In genomic region chr1:147491098-147491497, GRCh38 we compare ENCODE assay signal across 22 cellular contexts. TPM values are rescaled to one million over a fixed set of nuclear protein-coding genes. Genes with fewer than 3 reads are reported as not detected.
DNase-seq lines count a peak whose midpoint lies in the region; ATAC-seq and TF ChIP-seq lines count a peak whose summit lies in the region.
"Had no signal": no experiment of that assay in that cellular context is flagged by ENCODE, and none has a peak within 500 bp of the region (broad histone marks: within the 10 kb centered on the region; RNA-seq: fewer than 3 reads in every experiment).

No MANE protein-coding gene starts in this region.

- TF ChIP-seq EP300 in esophagus muscularis mucosa (IDR thresholded peaks at IDR 0.05): no peak

- H3K9me3 ChIP-seq in esophagus muscularis mucosa: no peaks in the 10 kb centered on the region
- no peaks in the 10 kb centered on the region for H3K9me3 ChIP-seq in neural progenitor cell (ENCODE audit: low read depth)
- H3K9me3 ChIP-seq: A549; BE2C; BLaER1 treated with 17β-estradiol and CSF1 and Interleukin-3, amounts not matched to agents 10 nM and 100 nM had no signal

- intact Hi-C loops in esophagus muscularis mucosa (cut with DNase I): no loop called here

- no peak overlapping the region for H3K4me2 ChIP-seq in neural progenitor cell
- H3K4me2 ChIP-seq: A549; BLaER1 treated with 17β-estradiol and CSF1 and Interleukin-3, amounts not matched to agents 10 nM and 100 nM had no signal

- 29% methylated on average over 2 of the region's 2 CpGs for WGBS in esophagus muscularis mucosa

- peak; percentile 57 for ATAC-seq in WTC11
- ATAC-seq: A549, HCT116 had no signal

- H3K36me3 ChIP-seq in H7 (replicated peaks; ENCODE audit: control insufficient read depth, insufficient read depth, low read length) (no peaks in the 10 kb centered on the region), esophagus muscularis mucosa (no peaks in the 10 kb centered on the region), neural progenitor cell (no peaks in the 10 kb centered on the region)
- H3K36me3 ChIP-seq: BE2C; BLaER1 treated with 17β-estradiol and CSF1 and Interleukin-3, amounts not matched to agents 10 nM and 100 nM had no signal

- TF ChIP-seq CTCF in WTC11 (IDR thresholded peaks at IDR 0.05) (no peak), esophagus muscularis mucosa (IDR thresholded peaks at IDR 0.05) (no peak), neural progenitor cell (IDR thresholded peaks at IDR 0.05) (peak; percentile 28), GM13977 (IDR thresholded peaks at IDR 0.05; ENCODE audit: extremely low read depth, insufficient read depth, missing control alignments) (no peak)

- TF ChIP-seq POLR2A in esophagus muscularis mucosa (IDR thresholded peaks at IDR 0.05; ENCODE audit: low read depth): no peak

- CTCF ChIA-PET in WTC11 (lab: Charles Lee): interaction anchor here (1.2 to 3.1 kb wide), 5 partner anchors 55 to 217 kb away, joined by 3 to 15 read pairs (median 6); no protein-coding TSS in a partner anchor

- H3K79me2 ChIP-seq in neural progenitor cell (ENCODE audit: low read depth): no peaks in the 10 kb centered on the region

- H3F3A ChIP-seq in neural progenitor cell (ENCODE audit: low read depth): no peaks in the 10 kb centered on the region

- POLR2A ChIA-PET in WTC11 (lab: Charles Lee): no interaction called here

- no peaks in the 10 kb centered on the region for H4K20me1 ChIP-seq in neural progenitor cell (ENCODE audit: low read depth)
- H4K20me1 ChIP-seq: BLaER1 treated with 17β-estradiol and CSF1 and Interleukin-3, amounts not matched to agents 10 nM and 100 nM had no signal

- H3K4me3 ChIP-seq in H7 (ENCODE audit: insufficient read depth, low read depth, low read length) (no peak overlapping the region), esophagus muscularis mucosa (no peak overlapping the region), neural progenitor cell (no peak overlapping the region)
- H3K4me3 ChIP-seq: A549; BLaER1 treated with 17β-estradiol and CSF1 and Interleukin-3, amounts not matched to agents 10 nM and 100 nM; GM23248 had no signal

- H3K36me3 Mint-ChIP-seq in WTC11 (no peaks in the 10 kb centered on the region), neural progenitor cell (no peaks in the 10 kb centered on the region)
- H3K36me3 Mint-ChIP-seq: CD14-positive monocyte; CD8-positive, alpha-beta memory T cell had no signal

- H3K4me1 Mint-ChIP-seq in WTC11 (peaks cover 2% of the 10 kb centered on the region; the same call in 1 of the 2 replicates), neural progenitor cell (peaks cover 13% of the 10 kb centered on the region)

- H3K9ac ChIP-seq in neural progenitor cell: no peak overlapping the region
- H3K9ac ChIP-seq: BLaER1 treated with 17β-estradiol and CSF1 and Interleukin-3, amounts not matched to agents 10 nM and 100 nM; GM23248 had no signal

- H3K27me3 Mint-ChIP-seq in WTC11 (ENCODE audit: low read depth) (peaks cover 2% of the 10 kb centered on the region; the same call in 1 of the 2 replicates), neural progenitor cell (ENCODE audit: insufficient read depth, low read depth) (no peaks in the 10 kb centered on the region)

- DNase-seq in H7: peak; percentile 22
- DNase-seq in WTC11 (ENCODE audit: low spot score): no peak
- DNase-seq in esophagus muscularis mucosa (ENCODE audit: extremely low spot score): peak; percentile 10
- peak; percentile 26 for DNase-seq in neural progenitor cell (ENCODE audit: low spot score)
- DNase-seq in medulla oblongata (ENCODE audit: extremely low spot score): no peak
- no peak for DNase-seq in caudate nucleus (lab: John Stamatoyannopoulos, UW)
- no peak for DNase-seq in GM13977 (ENCODE audit: low spot score)
- DNase-seq: 8988T; ACHN; AML-193; BE2C; CD4-positive, alpha-beta T cell; CD8-positive, alpha-beta memory T cell; DMS 273 treated with DMSO at 0.1 percent for 48 hours; DMS79; EL; GDM1; GM23248 had no signal

- H3K27me3 ChIP-seq in H7 (ENCODE audit: control insufficient read depth, insufficient read depth, low read length) (no peaks in the 10 kb centered on the region), esophagus muscularis mucosa (no peaks in the 10 kb centered on the region), neural progenitor cell (no peaks in the 10 kb centered on the region)
- H3K27me3 ChIP-seq: BLaER1 treated with 17β-estradiol and CSF1 and Interleukin-3, amounts not matched to agents 10 nM and 100 nM had no signal

- in situ Hi-C loops in GM13977 (cut with MboI; ENCODE audit: low pct_unique_long_range_greater_than_20kb, low sequenced_read_pairs, unreplicated experiment): loop anchor here (10.0 kb wide), 1 partner anchor 394 kb away; no protein-coding TSS in a partner anchor

- H3K4me1 ChIP-seq in esophagus muscularis mucosa (peaks cover 0 to 10% (median 9%) of the 10 kb centered on the region in 4 donors), neural progenitor cell (no peaks in the 10 kb centered on the region)
- H3K4me1 ChIP-seq: A549, BE2C had no signal

- H3K4me3 Mint-ChIP-seq in WTC11 (no peak overlapping the region), neural progenitor cell (no peak overlapping the region)
- H3K4me3 Mint-ChIP-seq: CD14-positive monocyte; CD4-positive, alpha-beta T cell; CD8-positive, alpha-beta memory T cell had no signal

- H3K27ac Mint-ChIP-seq in WTC11: no peak overlapping the region
- no peak overlapping the region for H3K27ac Mint-ChIP-seq in neural progenitor cell
- H3K27ac Mint-ChIP-seq: CD4-positive, alpha-beta T cell; CD8-positive, alpha-beta memory T cell had no signal

- no peak overlapping the region for H2AFZ ChIP-seq in neural progenitor cell (replicated peaks)
- H2AFZ ChIP-seq: GM23248 had no signal

- no peaks in the 10 kb centered on the region for H3K9me3 Mint-ChIP-seq in WTC11
- H3K9me3 Mint-ChIP-seq in neural progenitor cell: no peaks in the 10 kb centered on the region
- H3K9me3 Mint-ChIP-seq: CD14-positive monocyte; CD4-positive, alpha-beta T cell; CD8-positive, alpha-beta memory T cell had no signal

- no peak overlapping the region for H3K27ac ChIP-seq in esophagus muscularis mucosa (replicated peaks in 1 of 4)
- no peak overlapping the region for H3K27ac ChIP-seq in neural progenitor cell
- H3K27ac ChIP-seq in caudate nucleus (ENCODE audit: low read depth, low read length): no peak overlapping the region
- H3K27ac ChIP-seq: A549; BLaER1 treated with 17β-estradiol and CSF1 and Interleukin-3, amounts not matched to agents 10 nM and 100 nM; GM23248 had no signal

TF ChIP-seq in WTC11, 78 proteins besides CTCF, POLR2A, EP300 and RAD21:
- TF ChIP-seq NFYB (CRISPR knock-in tag; conservative IDR thresholded peaks at IDR 0.05; ENCODE audit: low read depth): no peak
- no peak for TF ChIP-seq CREM (CRISPR knock-in tag; IDR thresholded peaks at IDR 0.05)
- TF ChIP-seq TP53 (CRISPR knock-in tag; IDR thresholded peaks at IDR 0.05): no peak
- no peak for TF ChIP-seq SP1 (CRISPR knock-in tag; conservative IDR thresholded peaks at IDR 0.05)
- TF ChIP-seq NR2C2 (CRISPR knock-in tag; IDR thresholded peaks at IDR 0.05): no peak

RNA-seq across cellular contexts. Expression of gene BCL9, which starts 50.2 kb away (rescaled TPM):
- 34.8 and 35.3 TPM in 2 replicates for total RNA-seq in H7 (2014; rRNA removed; shearing (Covaris generic))
- total RNA-seq in WTC11 (2021) (55.5 to 60.3 TPM (median 59.5 TPM) in 3 replicates), esophagus muscularis mucosa (10 to 100 TPM; 26.2 to 45.5 (median 36.2) TPM), neural progenitor cell (ENCODE audit: low replicate concordance) (48.7 and 61.1 TPM in 2 replicates)

Comparison
In these comparisons a context has a peak if more than half of its experiments do, and no peak if none do; other contexts are left out.
1. DNase-seq: peak in H7 (single experiment), esophagus muscularis mucosa (single experiment) and neural progenitor cell (single experiment); none in WTC11 (single experiment), medulla oblongata (single experiment), caudate nucleus (0 of 61) and GM13977 (single experiment).